In the genomic region with DNA sequence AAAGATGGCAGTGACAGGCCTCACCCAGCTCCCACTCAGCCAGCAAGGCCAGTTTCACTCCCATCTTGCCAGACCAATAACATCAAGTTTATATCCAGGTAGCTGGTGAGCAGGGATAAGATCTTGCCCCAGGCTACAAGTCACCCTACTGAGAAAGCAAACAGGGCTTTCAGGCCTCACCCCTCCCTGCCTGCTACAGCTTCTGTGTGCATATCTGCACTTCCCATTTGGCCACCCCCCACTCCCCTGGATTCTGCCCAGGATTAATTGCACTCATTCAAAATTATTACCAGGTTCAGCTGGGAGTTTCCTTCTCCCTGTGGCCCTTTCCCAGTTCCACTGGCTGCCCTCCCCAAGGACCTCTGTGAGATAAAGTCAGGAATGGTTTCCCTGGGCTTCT, we compare ENCODE assay signal across 28 cellular contexts.
"Had no signal": no experiment of that assay in that cellular context is flagged by ENCODE, and none has a peak within 500 bp of the region (broad histone marks: within the 10 kb centered on the region; RNA-seq: fewer than 3 reads in every experiment).

No MANE protein-coding gene starts in this region.

- H3K4me3 ChIP-seq: coronary artery, dorsolateral prefrontal cortex, gastroesophageal sphincter, hepatocyte, psoas muscle, sigmoid colon, thoracic aorta had no signal

- H3K4me1 ChIP-seq: gastroesophageal sphincter, parathyroid adenoma, psoas muscle, sigmoid colon had no signal

- H3K9ac ChIP-seq: parathyroid adenoma had no signal

- H3K36me3 ChIP-seq: brain microvascular endothelial cell, gastroesophageal sphincter, sigmoid colon, thoracic aorta, WERI-Rb-1 had no signal

- DNase-seq: activated CD4-positive, alpha-beta memory T cell treated with anti-CD3 and anti-CD28 coated beads for 36 hours; activated CD4-positive, alpha-beta T cell treated with anti-CD3 and anti-CD28 coated beads, Interleukin-2, amount 10 ng/mL, durations not matched to agents 24 days and 14 days; activated CD8-positive, alpha-beta memory T cell treated with anti-CD3 and anti-CD28 coated beads, Interleukin-2, amount 50 U/mL, for 48 hours; activated gamma-delta T cell; activated naive CD4-positive, alpha-beta T cell treated with anti-CD3 and anti-CD28 coated beads, Interleukin-2, amount 50 U/mL, for 16 hours; activated T-cell treated with anti-CD3 and anti-CD28 coated beads, Interleukin-2, amount 50 U/mL, for 24 hours; amniotic stem cell; brain microvascular endothelial cell; dorsolateral prefrontal cortex; effector memory CD4-positive, alpha-beta T cell; erythroblast; midbrain; naive thymus-derived CD4-positive, alpha-beta T cell; occipital lobe; psoas muscle; sigmoid colon; small intestine; stimulated activated CD4-positive, alpha-beta T cell treated with anti-CD3 and anti-CD28 coated beads, Interleukin-4, amount 100 ng/mL, for 24 hours; T-helper 9 cell; trophoblast cell; WERI-Rb-1 had no signal

- H3K27ac ChIP-seq: brain microvascular endothelial cell, coronary artery, dorsolateral prefrontal cortex, gastroesophageal sphincter, hepatocyte, parathyroid adenoma, psoas muscle, sigmoid colon, thoracic aorta, WERI-Rb-1 had no signal

- FAIRE-seq: astrocyte, keratinocyte, small intestine had no signal

- H3K9me3 ChIP-seq: gastroesophageal sphincter, psoas muscle, sigmoid colon, thoracic aorta had no signal
